1 cellular context compared by ENCODE assay signal in genomic region chrX:15350329-15350996, GRCh38.
TF ChIP-seq lines count a peak whose summit lies in the region.

No MANE protein-coding gene starts in this region.

TF ChIP-seq in SK-N-SH, 30 proteins besides CTCF, POLR2A, EP300 and RAD21:
- no peak for TF ChIP-seq PBX3 (IDR thresholded peaks at IDR 0.05)
- no peak for TF ChIP-seq YY1 (IDR thresholded peaks at IDR 0.05; ENCODE audit: low read depth)
- TF ChIP-seq RXRA (IDR thresholded peaks at IDR 0.05; ENCODE audit: borderline replicate concordance, low read depth) = no peak
- TF ChIP-seq REST (IDR thresholded peaks at IDR 0.05; ENCODE audit: low read depth, low read length) = no peak
- no peak for TF ChIP-seq USF1 (IDR thresholded peaks at IDR 0.05; ENCODE audit: borderline replicate concordance, low read depth)
- no peak for TF ChIP-seq TEAD4 (IDR thresholded peaks at IDR 0.05; ENCODE audit: borderline replicate concordance, insufficient read depth)
- TF ChIP-seq MXI1 (IDR thresholded peaks at IDR 0.05; ENCODE audit: low read depth, low read length) = no peak
- TF ChIP-seq RFX5 (IDR thresholded peaks at IDR 0.05; ENCODE audit: low read length) = no peak
